ENCODE assay signal across 8 cellular contexts in genomic region chrX:9873952-9874351, GRCh38.
DNase-seq lines count a peak whose midpoint lies in the region; ATAC-seq and TF ChIP-seq lines count a peak whose summit lies in the region.

No MANE protein-coding gene starts in this region.

- BruUV-seq in MCF 10A (replicated peaks; lab: Mats Ljungman, UMichigan) = no TSS peak

- H3K4me1 ChIP-seq in breast epithelium = no peaks in the 10 kb centered on the region

- H3K4me1 Mint-ChIP-seq in MCF 10A (ENCODE audit: insufficient read depth, unreplicated experiment) = peaks cover 27% of the 10 kb centered on the region

- no peak overlapping the region for H3K4me3 ChIP-seq in breast epithelium

- peak; percentile 50 for ATAC-seq in HG02623 (IDR thresholded peaks at IDR 0.05; ENCODE audit: unreplicated experiment)

- no peaks in the 10 kb centered on the region for H3K9me3 ChIP-seq in breast epithelium

- peaks cover 0 to 27% of the 10 kb centered on the region in 2 donors for H3K27me3 ChIP-seq in breast epithelium

- H3K4me3 Mint-ChIP-seq in MCF 10A (ENCODE audit: unreplicated experiment) = no peak overlapping the region

- intact Hi-C loops in MCF 10A (cut with micrococcal nuclease) = no loop called here
- intact Hi-C loops in breast epithelium (cut with DNase I; ENCODE audit: low total_unique reads) = no loop called here

- H3K27ac ChIP-seq in breast epithelium = no peak overlapping the region

- CTCF ChIA-PET in MCF 10A (lab: Yijun Ruan, JAX) = interaction anchor here (0.5 to 3.0 kb wide), 7 partner anchors 12 to 239 kb away, joined by 3 to 9 read pairs (median 3); no protein-coding TSS in a partner anchor

- TF ChIP-seq CTCF in MCF 10A (IDR thresholded peaks at IDR 0.05; ENCODE audit: unreplicated experiment) (peak; percentile 52), breast epithelium (IDR thresholded peaks at IDR 0.05) (peak in 1 of 3 donors; percentile 23)

- H3K27me3 Mint-ChIP-seq in MCF 10A (ENCODE audit: insufficient read depth, unreplicated experiment) = no peaks in the 10 kb centered on the region

- no peak for TF ChIP-seq POLR2A in breast epithelium (IDR thresholded peaks at IDR 0.05)

- H3K36me3 ChIP-seq in breast epithelium = no peaks in the 10 kb centered on the region

- H3K27ac Mint-ChIP-seq in MCF 10A (ENCODE audit: low read depth, unreplicated experiment) = no peak overlapping the region

- peaks cover 5% of the 10 kb centered on the region for H3K36me3 Mint-ChIP-seq in MCF 10A (ENCODE audit: insufficient read depth, unreplicated experiment)

- DNase-seq in MCF 10A (ENCODE audit: unreplicated experiment) (peak; percentile 61), breast epithelium (ENCODE audit: low spot score in 2 of 2) (no peak), NCI-H524 treated with DMSO at 0.1 percent for 48 hours (lab: John Stamatoyannopoulos, UW) (peak; percentile 59), activated T-cell treated with anti-CD3 and anti-CD28 coated beads for 4 hours (peak; percentile 2), germinal center (ENCODE audit: low spot score) (peak; percentile 40), HPDE6-E6E7 (ENCODE audit: extremely low spot score) (no peak)
- peak; percentile 8 to 22 for DNase-seq in stimulated activated CD4-positive, alpha-beta T cell treated with anti-CD3 and anti-CD28 coated beads, Interleukin-12 subunit alpha, Interleukin-12 subunit beta, amount 100 ng/mL, for 24 hours (ENCODE audit: low read depth in 2 of 2)

- POLR2A ChIA-PET in MCF 10A (lab: Yijun Ruan, JAX) = no interaction called here

- H3K9me3 Mint-ChIP-seq in MCF 10A (ENCODE audit: unreplicated experiment) = no peaks in the 10 kb centered on the region

Comparison
In these comparisons a context has a peak if more than half of its experiments do, and no peak if none do; other contexts are left out.
1. DNase-seq: peak in MCF 10A (single experiment), NCI-H524 treated with DMSO at 0.1 percent for 48 hours (single experiment), activated T-cell treated with anti-CD3 and anti-CD28 coated beads for 4 hours (single experiment), germinal center (single experiment) and stimulated activated CD4-positive, alpha-beta T cell treated with anti-CD3 and anti-CD28 coated beads, Interleukin-12 subunit alpha, Interleukin-12 subunit beta, amount 100 ng/mL, for 24 hours (2 of 2); none in breast epithelium (0 of 2) and HPDE6-E6E7 (single experiment).